8 cellular contexts compared by ENCODE assay signal in genomic region chr10:86711237-86711956, GRCh38. TPM values are rescaled to one million over a fixed set of nuclear protein-coding genes. Genes with fewer than 3 reads are reported as not detected.
DNase-seq lines count a peak whose midpoint lies in the region; ATAC-seq and TF ChIP-seq lines count a peak whose summit lies in the region.

No MANE protein-coding gene starts in this region.

- H3K4me3 Mint-ChIP-seq in activated CD4-positive, alpha-beta memory T cell treated with anti-CD3 and anti-CD28 coated beads, Interleukin-2, amount 10 ng/mL, durations not matched to agents 7 days and 5 days = peak overlapping the region; percentile 84

- no peaks in the 10 kb centered on the region for H3K9me3 ChIP-seq in BLaER1 treated with 17β-estradiol and CSF1 and Interleukin-3, amounts not matched to agents 10 nM and 100 nM (replicated peaks in 1 of 11)

- DNase-seq in NCI-H510A (lab: John Stamatoyannopoulos, UW) (peak; percentile 80), ecto neural progenitor cell (ENCODE audit: low spot score) (peak; percentile 91), medulla oblongata (ENCODE audit: extremely low spot score) (peak; percentile 93)
- DNase-seq in activated CD4-positive, alpha-beta memory T cell treated with anti-CD3 and anti-CD28 coated beads, Interleukin-2, amount 10 ng/mL, durations not matched to agents 7 days and 5 days = peak; percentile 88
- DNase-seq in stimulated activated CD4-positive, alpha-beta T cell treated with anti-CD3 and anti-CD28 coated beads, TNF-alpha, amount 100 ng/mL, for 48 hours (ENCODE audit: low read depth in 3 of 3) = peak; percentile 67 to 77 (median 71)

- peak overlapping the region; percentile 92 for H3K27ac Mint-ChIP-seq in activated CD4-positive, alpha-beta memory T cell treated with anti-CD3 and anti-CD28 coated beads, Interleukin-2, amount 10 ng/mL, durations not matched to agents 7 days and 5 days

- H3K4me1 Mint-ChIP-seq in activated CD4-positive, alpha-beta memory T cell treated with anti-CD3 and anti-CD28 coated beads, Interleukin-2, amount 10 ng/mL, durations not matched to agents 7 days and 5 days = peaks cover 15% of the 10 kb centered on the region

- peak overlapping the region; percentile 73 to 93 (median 84) for H3K27ac ChIP-seq in BLaER1 treated with 17β-estradiol and CSF1 and Interleukin-3, amounts not matched to agents 10 nM and 100 nM

- no peaks in the 10 kb centered on the region for H3K36me3 Mint-ChIP-seq in activated CD4-positive, alpha-beta memory T cell treated with anti-CD3 and anti-CD28 coated beads, Interleukin-2, amount 10 ng/mL, durations not matched to agents 7 days and 5 days (ENCODE audit: low read depth)

- no peaks in the 10 kb centered on the region for H3K9me3 Mint-ChIP-seq in activated CD4-positive, alpha-beta memory T cell treated with anti-CD3 and anti-CD28 coated beads, Interleukin-2, amount 10 ng/mL, durations not matched to agents 7 days and 5 days

- H3K9ac ChIP-seq in BLaER1 treated with 17β-estradiol and CSF1 and Interleukin-3, amounts not matched to agents 10 nM and 100 nM = peak overlapping the region; percentile 78 to 94 (median 86)

- H4K20me1 ChIP-seq in BLaER1 treated with 17β-estradiol and CSF1 and Interleukin-3, amounts not matched to agents 10 nM and 100 nM = no peaks in the 10 kb centered on the region

- H3K27me3 Mint-ChIP-seq in activated CD4-positive, alpha-beta memory T cell treated with anti-CD3 and anti-CD28 coated beads, Interleukin-2, amount 10 ng/mL, durations not matched to agents 7 days and 5 days = no peaks in the 10 kb centered on the region

- POLR2A ChIA-PET in activated CD4-positive, alpha-beta memory T cell treated with anti-CD3 and anti-CD28 coated beads, Interleukin-2, amount 10 ng/mL, durations not matched to agents 7 days and 5 days (lab: Charles Lee) = interaction anchor here (0.6 to 3.7 kb wide), 13 partner anchors 11 to 384 kb away, joined by 3 to 31 read pairs (median 3); partner anchors contain the start of genes BMPR1A and SHLD2

- H3K4me3 ChIP-seq in BLaER1 treated with 17β-estradiol and CSF1 and Interleukin-3, amounts not matched to agents 10 nM and 100 nM = peak overlapping the region; percentile 68 to 84 (median 76)

- peak; percentile 66 for TF ChIP-seq POLR2A in GM19099 (IDR thresholded peaks at IDR 0.05; ENCODE audit: extremely low read depth, insufficient read length, low read depth)

- H3K27me3 ChIP-seq in BLaER1 treated with 17β-estradiol and CSF1 and Interleukin-3, amounts not matched to agents 10 nM and 100 nM = peaks cover 0 to 26% (median 11%) of the 10 kb centered on the region in 11 experiments; a peak in 14 of 22 replicates

- peak overlapping the region; percentile 76 to 92 (median 86) for H3K4me2 ChIP-seq in BLaER1 treated with 17β-estradiol and CSF1 and Interleukin-3, amounts not matched to agents 10 nM and 100 nM

- H3K4me1 ChIP-seq in BLaER1 treated with 17β-estradiol and CSF1 and Interleukin-3, amounts not matched to agents 10 nM and 100 nM = peaks cover 6 to 21% (median 16%) of the 10 kb centered on the region in 10 experiments; a peak in 19 of 20 replicates

- CTCF ChIA-PET in activated CD4-positive, alpha-beta memory T cell treated with anti-CD3 and anti-CD28 coated beads, Interleukin-2, amount 10 ng/mL, durations not matched to agents 7 days and 5 days (lab: Charles Lee) = interaction anchor here (1.0 to 1.2 kb wide), 3 partner anchors 22 to 189 kb away, joined by 3 to 5 read pairs (median 3); no protein-coding TSS in a partner anchor

- no peaks in the 10 kb centered on the region for H3K36me3 ChIP-seq in BLaER1 treated with 17β-estradiol and CSF1 and Interleukin-3, amounts not matched to agents 10 nM and 100 nM

- ATAC-seq in HG03354 (IDR thresholded peaks at IDR 0.05; ENCODE audit: poor library complexity, severe bottlenecking, unreplicated experiment) = peak; percentile 87

RNA-seq across cellular contexts. Expression of gene LDB3, which starts 43.1 kb away (rescaled TPM):
- under 1 TPM; 0.05 to 0.10 TPM for total RNA-seq in activated CD4-positive, alpha-beta memory T cell treated with anti-CD3 and anti-CD28 coated beads, Interleukin-2, amount 10 ng/mL, durations not matched to agents 7 days and 5 days

RNA-seq across cellular contexts. Expression of gene BMPR1A, which starts 45.0 kb away (rescaled TPM):
- 10 to 100 TPM; 14.8 to 17.2 TPM for total RNA-seq in activated CD4-positive, alpha-beta memory T cell treated with anti-CD3 and anti-CD28 coated beads, Interleukin-2, amount 10 ng/mL, durations not matched to agents 7 days and 5 days

RNA-seq across cellular contexts. Expression of gene OPN4, which starts 57.0 kb away (rescaled TPM):
- total RNA-seq in activated CD4-positive, alpha-beta memory T cell treated with anti-CD3 and anti-CD28 coated beads, Interleukin-2, amount 10 ng/mL, durations not matched to agents 7 days and 5 days = not detected

Comparison
In these comparisons a context has a peak if more than half of its experiments do, and no peak if none do; other contexts are left out.
1. Peak in every context shown above with its lines: DNase-seq, ATAC-seq, H3K4me3 ChIP-seq and H3K27ac ChIP-seq.